Comparison of ENCODE assay signal across 2 cellular contexts in the genomic region with DNA sequence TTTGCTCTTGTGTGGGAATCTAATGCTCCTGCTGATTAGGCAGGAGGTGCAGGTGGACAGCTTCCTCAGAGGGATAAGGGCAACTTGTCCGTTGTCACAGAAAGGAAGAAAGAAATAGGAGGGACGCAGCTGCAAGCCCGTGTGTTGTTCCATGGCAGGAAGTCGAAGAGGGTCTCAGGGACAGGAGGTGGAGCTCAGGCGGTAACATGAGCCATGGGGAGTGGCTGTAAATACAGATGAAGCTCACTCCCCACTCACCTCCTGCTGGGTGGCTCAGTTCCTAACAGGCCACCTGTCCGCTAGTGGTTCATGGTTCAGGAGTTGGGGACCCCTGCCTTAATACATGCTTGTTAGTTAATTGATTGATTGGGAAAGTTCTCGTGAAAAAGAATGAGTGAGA.
A peak's percentile ranks its signal among the peaks of the same experiment; 100 is the strongest.
TF ChIP-seq lines count a peak whose summit lies in the region.

No MANE protein-coding gene starts in this region.

TF ChIP-seq in GM12878, 131 proteins besides CTCF, POLR2A, EP300 and RAD21:
- TF ChIP-seq MTA2 (IDR thresholded peaks at IDR 0.05; ENCODE audit: low read depth) (peak; percentile 14; the same call in 1 of the 2 replicates), RB1 (IDR thresholded peaks at IDR 0.05; ENCODE audit: borderline replicate concordance) (no peak)

TF ChIP-seq in SK-N-SH treated with all-trans-retinoic acid at 6 μM for 48 hours, 23 proteins besides CTCF, POLR2A, EP300 and RAD21:
- TF ChIP-seq ISL1 (CRISPR knock-in tag; IDR thresholded peaks at IDR 0.05) (no peak), SNAI2 (CRISPR knock-in tag; IDR thresholded peaks at IDR 0.05) (no peak), ESRRG (CRISPR knock-in tag; IDR thresholded peaks at IDR 0.05) (no peak), CSDC2 (CRISPR knock-in tag; IDR thresholded peaks at IDR 0.05) (no peak), CREB5 (CRISPR knock-in tag; IDR thresholded peaks at IDR 0.05; ENCODE audit: low read depth) (no peak), ZNF565 (CRISPR knock-in tag; conservative IDR thresholded peaks at IDR 0.05; ENCODE audit: low read depth) (no peak), RARB (CRISPR knock-in tag; IDR thresholded peaks at IDR 0.05) (no peak), OSR1 (CRISPR knock-in tag; IDR thresholded peaks at IDR 0.05) (no peak), POU6F1 (CRISPR knock-in tag; IDR thresholded peaks at IDR 0.05; ENCODE audit: borderline replicate concordance, low read depth) (no peak), PPARA (CRISPR knock-in tag; IDR thresholded peaks at IDR 0.05; ENCODE audit: borderline replicate concordance) (no peak), ZFP30 (CRISPR knock-in tag; IDR thresholded peaks at IDR 0.05) (no peak), ZFP3 (CRISPR knock-in tag; IDR thresholded peaks at IDR 0.05) (no peak), GLIS3 (CRISPR knock-in tag; IDR thresholded peaks at IDR 0.05) (no peak), PATZ1 (CRISPR knock-in tag; IDR thresholded peaks at IDR 0.05; ENCODE audit: borderline replicate concordance) (no peak), TOX (CRISPR knock-in tag; IDR thresholded peaks at IDR 0.05; ENCODE audit: borderline replicate concordance) (no peak)
